15 cellular contexts compared by ENCODE assay signal in genomic region chr3:112856537-112856936, GRCh38. TPM values are rescaled to one million over a fixed set of nuclear protein-coding genes. Genes with fewer than 3 reads are reported as not detected.
DNase-seq lines count a peak whose midpoint lies in the region; ATAC-seq and TF ChIP-seq lines count a peak whose summit lies in the region.
"Had no signal": no experiment of that assay in that cellular context is flagged by ENCODE, and none has a peak within 500 bp of the region (broad histone marks: within the 10 kb centered on the region; RNA-seq: fewer than 3 reads in every experiment).

No MANE protein-coding gene starts in this region.

- no peaks in the 10 kb centered on the region for H4K20me1 ChIP-seq in DOHH2 (ENCODE audit: control insufficient read depth, insufficient read depth, low read depth, low read length)
- no peaks in the 10 kb centered on the region for H4K20me1 ChIP-seq in Karpas-422 (ENCODE audit: insufficient read depth, low read depth, low read length)

- H3K36me3 Mint-ChIP-seq in T-helper 1 cell treated with Interleukin-12 subunit alpha and Interleukin-12 subunit beta and Interleukin-4 antibody, amounts not matched to agents 30 μg/mL and 1 μg/mL, for 36 hours (ENCODE audit: low read depth) = peaks cover 7% of the 10 kb centered on the region

- H3K4me2 ChIP-seq in DOHH2 (ENCODE audit: low read length) = peak overlapping the region; percentile 44
- H3K4me2 ChIP-seq in Karpas-422 (ENCODE audit: low read depth, low read length, poor library complexity, severe bottlenecking) = no peak overlapping the region

- intact Hi-C loops in mucosa of descending colon (cut with DNase I, micrococcal nuclease) = no loop called here

- peak overlapping the region; percentile 18 for H3K4me3 ChIP-seq in DOHH2 (ENCODE audit: low read length)
- no peak overlapping the region for H3K4me3 ChIP-seq in Karpas-422 (ENCODE audit: low read length)
- H3K4me3 ChIP-seq in mucosa of descending colon = no peak overlapping the region
- H3K4me3 ChIP-seq in HAP-1 = no peak overlapping the region
- H3K4me3 ChIP-seq: colonic mucosa, sigmoid colon, stomach had no signal

- peak; percentile 55 for DNase-seq in Karpas-422
- peak in 1 of 3 donors; percentile 29 for DNase-seq in mucosa of descending colon
- DNase-seq in HAP-1 (ENCODE audit: low spot score in 2 of 2) = no peak
- no peak for DNase-seq in EL
- DNase-seq: amygdala, colonic mucosa, NCI-H1092 treated with DMSO at 0.1 percent for 48 hours, NCI-H446 treated with DMSO at 0.1 percent for 48 hours, sigmoid colon, stomach, WERI-Rb-1 had no signal

- peaks cover 25% of the 10 kb centered on the region for H3K4me1 Mint-ChIP-seq in T-helper 1 cell treated with Interleukin-12 subunit alpha and Interleukin-12 subunit beta and Interleukin-4 antibody, amounts not matched to agents 30 μg/mL and 1 μg/mL, for 36 hours (ENCODE audit: low read depth)

- H3K4me3 Mint-ChIP-seq in T-helper 1 cell treated with Interleukin-12 subunit alpha and Interleukin-12 subunit beta and Interleukin-4 antibody, amounts not matched to agents 30 μg/mL and 1 μg/mL, for 36 hours = no peak overlapping the region

- no peak overlapping the region for H2AFZ ChIP-seq in Karpas-422 (ENCODE audit: low read length)

- ATAC-seq in mucosa of descending colon = peak; percentile 52
- no peak for ATAC-seq in HG02870 (IDR thresholded peaks at IDR 0.05; ENCODE audit: unreplicated experiment)

- H3K27me3 Mint-ChIP-seq in T-helper 1 cell treated with Interleukin-12 subunit alpha and Interleukin-12 subunit beta and Interleukin-4 antibody, amounts not matched to agents 30 μg/mL and 1 μg/mL, for 36 hours (ENCODE audit: low read depth) = no peaks in the 10 kb centered on the region

- H3K27ac Mint-ChIP-seq in T-helper 1 cell treated with Interleukin-12 subunit alpha and Interleukin-12 subunit beta and Interleukin-4 antibody, amounts not matched to agents 30 μg/mL and 1 μg/mL, for 36 hours = peak overlapping the region; percentile 21

- TF ChIP-seq CTCF in DOHH2 (IDR thresholded peaks at IDR 0.05; ENCODE audit: low read depth, low read length, poor library complexity, severe bottlenecking) (no peak), mucosa of descending colon (IDR thresholded peaks at IDR 0.05) (no peak)

- H3K79me2 ChIP-seq in DOHH2 (ENCODE audit: control insufficient read depth, low read length) (no peaks in the 10 kb centered on the region), Karpas-422 (ENCODE audit: low read length) (no peaks in the 10 kb centered on the region)

- H3K9me3 ChIP-seq in DOHH2 (ENCODE audit: control insufficient read depth, insufficient read depth, low read length) = peaks cover 7% of the 10 kb centered on the region; the same call in 1 of the 2 replicates
- H3K9me3 ChIP-seq in Karpas-422 (ENCODE audit: low read length) = no peaks in the 10 kb centered on the region
- H3K9me3 ChIP-seq in mucosa of descending colon = peaks cover 3% of the 10 kb centered on the region
- peaks cover 5% of the 10 kb centered on the region; the same call in 1 of the 2 replicates for H3K9me3 ChIP-seq in HAP-1
- H3K9me3 ChIP-seq: colonic mucosa had no signal

- in situ Hi-C loops in HAP-1 (cut with MboI; ENCODE audit: low sequenced_read_pairs) = no loop called here

- H3K27me3 ChIP-seq in DOHH2 (ENCODE audit: control insufficient read depth, low read length) (no peaks in the 10 kb centered on the region), Karpas-422 (ENCODE audit: low read length) (no peaks in the 10 kb centered on the region), HAP-1 (ENCODE audit: low read depth) (no peaks in the 10 kb centered on the region)
- H3K27me3 ChIP-seq: colonic mucosa, sigmoid colon, stomach had no signal

- H3K9ac ChIP-seq in Karpas-422 (ENCODE audit: low read length) = no peak overlapping the region

- H3K36me3 ChIP-seq in DOHH2 (ENCODE audit: control insufficient read depth, low read length) = no peaks in the 10 kb centered on the region; the same call in 1 of the 2 replicates
- no peaks in the 10 kb centered on the region for H3K36me3 ChIP-seq in Karpas-422 (ENCODE audit: insufficient read depth, low read length)
- no peaks in the 10 kb centered on the region for H3K36me3 ChIP-seq in mucosa of descending colon (ENCODE audit: low read depth)
- no peaks in the 10 kb centered on the region for H3K36me3 ChIP-seq in HAP-1 (replicated peaks)
- H3K36me3 ChIP-seq: colonic mucosa, sigmoid colon, stomach, WERI-Rb-1 had no signal

- no peaks in the 10 kb centered on the region for H3K9me2 ChIP-seq in DOHH2 (replicated peaks; ENCODE audit: control insufficient read depth, low read length)
- H3K9me2 ChIP-seq in Karpas-422 (replicated peaks; ENCODE audit: insufficient read depth, low read length) = no peaks in the 10 kb centered on the region

- H3K27ac ChIP-seq in DOHH2 (ENCODE audit: low read depth, low read length) = no peak overlapping the region
- no peak overlapping the region for H3K27ac ChIP-seq in Karpas-422 (ENCODE audit: low read length)
- H3K27ac ChIP-seq: colonic mucosa, sigmoid colon, stomach, WERI-Rb-1 had no signal

- H3F3A ChIP-seq in DOHH2 (ENCODE audit: control insufficient read depth, insufficient read depth) = peaks cover 9% of the 10 kb centered on the region

- H3K4me1 ChIP-seq in DOHH2 (ENCODE audit: control insufficient read depth, low read length) (peaks cover 33% of the 10 kb centered on the region), Karpas-422 (ENCODE audit: low read length) (peaks cover 9% of the 10 kb centered on the region), mucosa of descending colon (ENCODE audit: low read depth) (no peaks in the 10 kb centered on the region), HAP-1 (peaks cover 5% of the 10 kb centered on the region)
- H3K4me1 ChIP-seq: colonic mucosa, sigmoid colon, stomach had no signal

- H3K9me3 Mint-ChIP-seq in T-helper 1 cell treated with Interleukin-12 subunit alpha and Interleukin-12 subunit beta and Interleukin-4 antibody, amounts not matched to agents 30 μg/mL and 1 μg/mL, for 36 hours = peaks cover 29% of the 10 kb centered on the region

RNA-seq across cellular contexts. Expression of gene CD200R1L, which starts 9.9 kb away (rescaled TPM):
- not detected in 2 replicates for total RNA-seq in Karpas-422 (2014; rRNA removed; shearing (Covaris generic); ENCODE audit: low replicate concordance)
- not detected for total RNA-seq in mucosa of descending colon
- total RNA-seq: colonic mucosa, lung microvascular endothelial cell, sigmoid colon, stomach had no signal
